In genomic region chr12:50542448-50542847, GRCh38 we compare ENCODE assay signal across 8 cellular contexts. TPM values are rescaled to one million over a fixed set of nuclear protein-coding genes. Genes with fewer than 3 reads are reported as not detected.
DNase-seq lines count a peak whose midpoint lies in the region; ATAC-seq and TF ChIP-seq lines count a peak whose summit lies in the region.

No MANE protein-coding gene starts in this region.

- H3K27ac Mint-ChIP-seq in CD8-positive, alpha-beta T cell = no peak overlapping the region
- peak overlapping the region; percentile 77 for H3K27ac Mint-ChIP-seq in HFFc6
- peak overlapping the region; percentile 53 for H3K27ac Mint-ChIP-seq in activated CD4-positive, alpha-beta memory T cell treated with anti-CD3 and anti-CD28 coated beads, Interleukin-2, amount 10 ng/mL, durations not matched to agents 7 days and 5 days

- POLR2A ChIA-PET in CD8-positive, alpha-beta T cell (lab: Charles Lee) = no interaction called here
- POLR2A ChIA-PET in activated CD4-positive, alpha-beta memory T cell treated with anti-CD3 and anti-CD28 coated beads, Interleukin-2, amount 10 ng/mL, durations not matched to agents 7 days and 5 days (lab: Charles Lee) = interaction anchor here (0.6 to 2.0 kb wide), 5 partner anchors 10 to 38 kb away, joined by 3 to 11 read pairs (median 6); partner anchors contain the start of gene DIP2B

- no peak overlapping the region for H3K27ac ChIP-seq in CD8-positive, alpha-beta T cell (ENCODE audit: low read depth, low read length)

- TF ChIP-seq CTCF in CD8-positive, alpha-beta T cell (IDR thresholded peaks at IDR 0.05) = no peak
- no peak for TF ChIP-seq CTCF in HFFc6 (IDR thresholded peaks at IDR 0.05)

- no peak overlapping the region for H3K4me3 ChIP-seq in CD8-positive, alpha-beta T cell (ENCODE audit: low read depth, low read length)

- H3K4me1 ChIP-seq in CD8-positive, alpha-beta T cell (ENCODE audit: insufficient read depth, low read length) = no peaks in the 10 kb centered on the region

- H3K4me3 Mint-ChIP-seq in CD8-positive, alpha-beta T cell = no peak overlapping the region
- no peak overlapping the region for H3K4me3 Mint-ChIP-seq in HFFc6
- H3K4me3 Mint-ChIP-seq in activated CD4-positive, alpha-beta memory T cell treated with anti-CD3 and anti-CD28 coated beads, Interleukin-2, amount 10 ng/mL, durations not matched to agents 7 days and 5 days = no peak overlapping the region

- CTCF ChIA-PET in CD8-positive, alpha-beta T cell (lab: Charles Lee) = interaction anchor here (1.9 kb wide), 1 partner anchor 38 kb away, joined by 7 read pairs; the partner anchor contains the start of gene DIP2B
- CTCF ChIA-PET in activated CD4-positive, alpha-beta memory T cell treated with anti-CD3 and anti-CD28 coated beads, Interleukin-2, amount 10 ng/mL, durations not matched to agents 7 days and 5 days (lab: Charles Lee) = interaction anchor here (1.4 kb wide), 1 partner anchor 37 kb away, joined by 7 read pairs; the partner anchor contains the start of gene DIP2B

- H3K36me3 ChIP-seq in CD8-positive, alpha-beta T cell (ENCODE audit: insufficient read depth, low read length) = no peaks in the 10 kb centered on the region

- intact Hi-C loops in CD8-positive, alpha-beta T cell (cut with DNase I, micrococcal nuclease) = no loop called here

- no peak for DNase-seq in CD8-positive, alpha-beta T cell
- peak; percentile 37 for DNase-seq in HFFc6
- DNase-seq in activated CD4-positive, alpha-beta memory T cell treated with anti-CD3 and anti-CD28 coated beads, Interleukin-2, amount 10 ng/mL, durations not matched to agents 7 days and 5 days = no peak
- DNase-seq in kidney tubule cell (ENCODE audit: low spot score) = peak; percentile 93
- DNase-seq in ACHN = no peak
- no peak for DNase-seq in NCI-H446 treated with DMSO at 0.1 percent for 48 hours (lab: John Stamatoyannopoulos, UW)
- no peak for DNase-seq in anterior cingulate cortex (lab: John Stamatoyannopoulos, UW)

- H3K36me3 Mint-ChIP-seq in CD8-positive, alpha-beta T cell = peaks cover 12% of the 10 kb centered on the region
- no peaks in the 10 kb centered on the region for H3K36me3 Mint-ChIP-seq in HFFc6 (ENCODE audit: low read depth)
- H3K36me3 Mint-ChIP-seq in activated CD4-positive, alpha-beta memory T cell treated with anti-CD3 and anti-CD28 coated beads, Interleukin-2, amount 10 ng/mL, durations not matched to agents 7 days and 5 days (ENCODE audit: low read depth) = peaks cover under 1% of the 10 kb centered on the region

- no peaks in the 10 kb centered on the region for H3K9me3 ChIP-seq in CD8-positive, alpha-beta T cell (ENCODE audit: low read length)

- in situ Hi-C loops in ACHN (cut with HindIII; ENCODE audit: low pct_ligation_motif_present, low pct_unique_long_range_greater_than_20kb, low sequenced_read_pairs) = no loop called here

- peak; percentile 67 for ATAC-seq in CD8-positive, alpha-beta T cell
- ATAC-seq in HG02642 (IDR thresholded peaks at IDR 0.05; ENCODE audit: poor library complexity, unreplicated experiment) = no peak

- no peaks in the 10 kb centered on the region for H3K27me3 Mint-ChIP-seq in CD8-positive, alpha-beta T cell (ENCODE audit: low read depth)
- peaks cover 4% of the 10 kb centered on the region for H3K27me3 Mint-ChIP-seq in HFFc6 (ENCODE audit: insufficient read depth)
- no peaks in the 10 kb centered on the region for H3K27me3 Mint-ChIP-seq in activated CD4-positive, alpha-beta memory T cell treated with anti-CD3 and anti-CD28 coated beads, Interleukin-2, amount 10 ng/mL, durations not matched to agents 7 days and 5 days

- no peaks in the 10 kb centered on the region for H3K9me3 Mint-ChIP-seq in CD8-positive, alpha-beta T cell
- no peaks in the 10 kb centered on the region for H3K9me3 Mint-ChIP-seq in HFFc6
- no peaks in the 10 kb centered on the region for H3K9me3 Mint-ChIP-seq in activated CD4-positive, alpha-beta memory T cell treated with anti-CD3 and anti-CD28 coated beads, Interleukin-2, amount 10 ng/mL, durations not matched to agents 7 days and 5 days

- no peaks in the 10 kb centered on the region for H3K27me3 ChIP-seq in CD8-positive, alpha-beta T cell (ENCODE audit: insufficient read depth, low read length)

- H3K4me1 Mint-ChIP-seq in CD8-positive, alpha-beta T cell (ENCODE audit: low read depth) = peaks cover 42% of the 10 kb centered on the region
- peaks cover 43% of the 10 kb centered on the region for H3K4me1 Mint-ChIP-seq in HFFc6 (ENCODE audit: low read depth)
- peaks cover 24% of the 10 kb centered on the region for H3K4me1 Mint-ChIP-seq in activated CD4-positive, alpha-beta memory T cell treated with anti-CD3 and anti-CD28 coated beads, Interleukin-2, amount 10 ng/mL, durations not matched to agents 7 days and 5 days

RNA-seq across cellular contexts. Expression of gene DIP2B, which starts 37.7 kb away (rescaled TPM):
- 10 to 100 TPM; 18.8 to 20.7 TPM for total RNA-seq in CD8-positive, alpha-beta T cell
- total RNA-seq in HFFc6 (2021; fragmentation: NEBNext Ultra II Directional; extraction: Animal tissue kit (Norgen Biotek cat#: 25700)) = 10 to 100 TPM; 17.4 to 24.7 (median 20.6) TPM
- 10 to 100 TPM; 20.3 to 22.9 TPM for total RNA-seq in activated CD4-positive, alpha-beta memory T cell treated with anti-CD3 and anti-CD28 coated beads, Interleukin-2, amount 10 ng/mL, durations not matched to agents 7 days and 5 days

Comparison
In these comparisons a context has a peak if more than half of its experiments do, and no peak if none do; other contexts are left out.
1. DNase-seq: peak in HFFc6 (single experiment) and kidney tubule cell (single experiment); none in CD8-positive, alpha-beta T cell (0 of 7), activated CD4-positive, alpha-beta memory T cell treated with anti-CD3 and anti-CD28 coated beads, Interleukin-2, amount 10 ng/mL, durations not matched to agents 7 days and 5 days (single experiment), ACHN (single experiment), NCI-H446 treated with DMSO at 0.1 percent for 48 hours (single experiment) and anterior cingulate cortex (0 of 58).